Comparison of ENCODE assay signal across 9 cellular contexts in the genomic region with DNA sequence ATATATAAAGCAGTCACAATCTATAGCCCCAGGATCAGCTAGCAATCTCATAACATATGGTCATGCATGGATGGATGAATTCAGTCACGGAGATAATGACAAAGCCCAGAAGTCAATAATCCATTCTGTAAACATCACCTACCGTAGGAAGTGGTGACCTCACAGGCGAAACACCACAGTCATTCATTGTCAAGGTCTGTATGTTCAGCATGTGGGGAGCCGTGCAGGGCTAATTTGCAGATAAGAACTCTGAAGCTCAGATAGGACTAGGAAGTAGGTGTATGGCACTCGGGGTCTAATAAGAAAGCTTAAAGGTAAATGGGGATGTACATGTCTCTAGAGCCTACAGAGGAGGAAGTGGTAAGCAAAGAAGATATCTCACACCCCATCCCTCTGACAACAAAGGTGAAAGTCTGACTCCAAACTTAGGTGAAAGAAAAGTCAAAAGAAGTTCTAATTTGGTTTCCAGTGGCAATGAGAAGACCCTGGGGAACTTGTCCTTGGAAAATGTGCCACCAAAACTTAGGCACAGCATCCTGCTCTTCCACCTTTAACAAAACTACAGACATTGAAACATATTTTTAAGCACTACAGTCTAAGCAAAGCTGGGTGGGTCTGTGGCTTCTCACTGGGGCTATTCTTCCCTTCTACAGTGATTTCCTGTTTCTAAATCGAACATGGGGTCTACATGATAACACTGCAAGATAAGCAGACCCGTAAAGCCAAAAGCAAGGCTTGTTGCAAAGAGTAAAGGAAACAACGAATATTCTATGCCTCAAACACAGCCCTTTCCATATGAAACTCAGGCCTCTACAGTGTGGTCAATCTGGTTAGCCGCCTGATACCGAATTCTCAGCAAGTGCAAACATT. TPM values are rescaled to one million over a fixed set of nuclear protein-coding genes. Genes with fewer than 3 reads are reported as not detected.
DNase-seq lines count a peak whose midpoint lies in the region; ATAC-seq and TF ChIP-seq lines count a peak whose summit lies in the region.
"Had no signal": no experiment of that assay in that cellular context is flagged by ENCODE, and none has a peak within 500 bp of the region (broad histone marks: within the 10 kb centered on the region; RNA-seq: fewer than 3 reads in every experiment).

No MANE protein-coding gene starts in this region.

- H3K4me1 ChIP-seq in BLaER1 treated with 17β-estradiol and CSF1 and Interleukin-3, amounts not matched to agents 10 nM and 100 nM: peaks cover 10 to 22% (median 18%) of the 10 kb centered on the region in 10 experiments; a peak in 19 of 20 replicates
- H3K4me1 ChIP-seq in breast epithelium: no peaks in the 10 kb centered on the region
- H3K4me1 ChIP-seq: SJSA1 had no signal

- TF ChIP-seq POLR2A in breast epithelium (IDR thresholded peaks at IDR 0.05): no peak

- peaks cover 12% of the 10 kb centered on the region for H3K4me1 Mint-ChIP-seq in activated T-helper 17 cell treated with anti-CD3 and anti-CD28 coated beads, Interleukin-2, amount 50 U/mL, for 72 hours

- H3K36me3 ChIP-seq in BLaER1 treated with 17β-estradiol and CSF1 and Interleukin-3, amounts not matched to agents 10 nM and 100 nM: no peaks in the 10 kb centered on the region
- no peaks in the 10 kb centered on the region for H3K36me3 ChIP-seq in breast epithelium
- H3K36me3 ChIP-seq: SJSA1 had no signal

- no peaks in the 10 kb centered on the region for H3K9me3 Mint-ChIP-seq in activated T-helper 17 cell treated with anti-CD3 and anti-CD28 coated beads, Interleukin-2, amount 50 U/mL, for 72 hours

- no peaks in the 10 kb centered on the region for H3K27me3 ChIP-seq in BLaER1 treated with 17β-estradiol and CSF1 and Interleukin-3, amounts not matched to agents 10 nM and 100 nM
- H3K27me3 ChIP-seq in breast epithelium: no peaks in the 10 kb centered on the region
- H3K27me3 ChIP-seq: SJSA1 had no signal

- H3K4me2 ChIP-seq in BLaER1 treated with 17β-estradiol and CSF1 and Interleukin-3, amounts not matched to agents 10 nM and 100 nM: peak overlapping the region; percentile 25 to 76 (median 63); a peak in 20 of 22 replicates

- no peak overlapping the region for H3K9ac ChIP-seq in BLaER1 treated with 17β-estradiol and CSF1 and Interleukin-3, amounts not matched to agents 10 nM and 100 nM

- ATAC-seq in GM19043 (IDR thresholded peaks at IDR 0.05; ENCODE audit: low read depth, unreplicated experiment): peak; percentile 81
- ATAC-seq in HG03558 (IDR thresholded peaks at IDR 0.05; ENCODE audit: extremely low read depth, unreplicated experiment): peak; percentile 49
- ATAC-seq in activated T-helper 17 cell treated with anti-CD3 and anti-CD28 coated beads, Interleukin-2, amount 50 U/mL, for 72 hours (replicated peaks): peak; percentile 88
- ATAC-seq in HG02642 (IDR thresholded peaks at IDR 0.05; ENCODE audit: poor library complexity, unreplicated experiment): no peak
- ATAC-seq in GM19455 (IDR thresholded peaks at IDR 0.05; ENCODE audit: unreplicated experiment): no peak

- H3K27ac ChIP-seq in BLaER1 treated with 17β-estradiol and CSF1 and Interleukin-3, amounts not matched to agents 10 nM and 100 nM: peak overlapping the region in 1 of 11 experiments; percentile 9; a peak in 1 of 22 replicates
- H3K27ac ChIP-seq in breast epithelium: no peak overlapping the region
- H3K27ac ChIP-seq: SJSA1 had no signal

- H3K4me3 Mint-ChIP-seq in activated T-helper 17 cell treated with anti-CD3 and anti-CD28 coated beads, Interleukin-2, amount 50 U/mL, for 72 hours: no peak overlapping the region

- no peak for DNase-seq in NCI-H2196 (lab: John Stamatoyannopoulos, UW; ENCODE audit: unreplicated experiment)
- no peak for DNase-seq in breast epithelium (ENCODE audit: low spot score in 2 of 2)

- peaks cover 7% of the 10 kb centered on the region for H3K27me3 Mint-ChIP-seq in activated T-helper 17 cell treated with anti-CD3 and anti-CD28 coated beads, Interleukin-2, amount 50 U/mL, for 72 hours

- H3K4me3 ChIP-seq in BLaER1 treated with 17β-estradiol and CSF1 and Interleukin-3, amounts not matched to agents 10 nM and 100 nM: no peak overlapping the region
- H3K4me3 ChIP-seq in breast epithelium: no peak overlapping the region
- H3K4me3 ChIP-seq: SJSA1 had no signal

- intact Hi-C loops in breast epithelium (cut with DNase I; ENCODE audit: low total_unique reads): no loop called here

- H4K20me1 ChIP-seq in BLaER1 treated with 17β-estradiol and CSF1 and Interleukin-3, amounts not matched to agents 10 nM and 100 nM: no peaks in the 10 kb centered on the region

- TF ChIP-seq CTCF in breast epithelium (IDR thresholded peaks at IDR 0.05): no peak

- no peaks in the 10 kb centered on the region for H3K9me3 ChIP-seq in BLaER1 treated with 17β-estradiol and CSF1 and Interleukin-3, amounts not matched to agents 10 nM and 100 nM (replicated peaks in 1 of 11)
- H3K9me3 ChIP-seq in breast epithelium: no peaks in the 10 kb centered on the region
- H3K9me3 ChIP-seq: SJSA1 had no signal

- H3K27ac Mint-ChIP-seq in activated T-helper 17 cell treated with anti-CD3 and anti-CD28 coated beads, Interleukin-2, amount 50 U/mL, for 72 hours: no peak overlapping the region

- H3K36me3 Mint-ChIP-seq in activated T-helper 17 cell treated with anti-CD3 and anti-CD28 coated beads, Interleukin-2, amount 50 U/mL, for 72 hours (ENCODE audit: low read depth): no peaks in the 10 kb centered on the region

RNA-seq across cellular contexts. Expression of gene CRTAM, which starts 5.2 kb away (rescaled TPM):
- under 1 TPM in 1 of 2 donors, not detected in 1; 0.11 TPM for total RNA-seq in activated T-helper 17 cell treated with anti-CD3 and anti-CD28 coated beads, Interleukin-2, amount 50 U/mL, for 72 hours
- 1 to 10 TPM in 1 of 3 donors, under 1 TPM in 2; 0.33 to 1.5 (median 0.96) TPM for total RNA-seq in breast epithelium
- total RNA-seq: SJSA1 had no signal

RNA-seq across cellular contexts. Expression of gene JHY, which starts 39.0 kb away (rescaled TPM):
- total RNA-seq in activated T-helper 17 cell treated with anti-CD3 and anti-CD28 coated beads, Interleukin-2, amount 50 U/mL, for 72 hours: 1 to 10 TPM; 1.2 to 1.5 TPM
- total RNA-seq in breast epithelium: 10 to 100 TPM; 11.7 to 13.1 (median 11.8) TPM

Comparison
In these comparisons a context has a peak if more than half of its experiments do, and no peak if none do; other contexts are left out.
1. ATAC-seq: peak in GM19043 (single experiment), HG03558 (single experiment) and activated T-helper 17 cell treated with anti-CD3 and anti-CD28 coated beads, Interleukin-2, amount 50 U/mL, for 72 hours (single experiment); none in HG02642 (single experiment) and GM19455 (single experiment).
2. RNA of gene JHY, which starts 39.0 kb away (total RNA-seq): 11.7 to 13.1 TPM in breast epithelium; 1.2 to 1.5 TPM in activated T-helper 17 cell treated with anti-CD3 and anti-CD28 coated beads, Interleukin-2, amount 50 U/mL, for 72 hours; every median in the first group is over 4 times any median in the second.